ENCODE assay signal across 8 cellular contexts in genomic region chr1:161175771-161176453, GRCh38. TPM values are rescaled to one million over a fixed set of nuclear protein-coding genes. Genes with fewer than 3 reads are reported as not detected.
DNase-seq lines count a peak whose midpoint lies in the region; ATAC-seq and TF ChIP-seq lines count a peak whose summit lies in the region.

No MANE protein-coding gene starts in this region.

- peaks cover 17% of the 10 kb centered on the region for H3K36me3 ChIP-seq in GM23338 (ENCODE audit: insufficient read depth)
- H3K36me3 ChIP-seq in smooth muscle cell (ENCODE audit: low read depth): no peaks in the 10 kb centered on the region

- H3K4me3 ChIP-seq in GM23338 (peak overlapping the region; percentile 99), WI38 (ENCODE audit: low read depth, low read length) (peak overlapping the region; percentile 88; the same call in 1 of the 2 replicates), smooth muscle cell (peak overlapping the region; percentile 90)

- H4K20me1 ChIP-seq in GM23338 (replicated peaks; ENCODE audit: insufficient read depth) (peaks cover 6% of the 10 kb centered on the region; the same call in 1 of the 2 replicates), smooth muscle cell (ENCODE audit: low read depth) (no peaks in the 10 kb centered on the region)

- peaks cover 8% of the 10 kb centered on the region for H3K79me2 ChIP-seq in GM23338 (replicated peaks; ENCODE audit: insufficient read depth)
- H3K79me2 ChIP-seq in smooth muscle cell (ENCODE audit: low read depth): peaks cover 10% of the 10 kb centered on the region

- H3K4me1 Mint-ChIP-seq in GM23338: peaks cover 15% of the 10 kb centered on the region

- WGBS in smooth muscle cell (ENCODE audit: low lambda C conversion rate): 95% methylated on average over 10 of the region's 10 CpGs

- no peak overlapping the region for H3K27ac Mint-ChIP-seq in GM23338

- peak overlapping the region; percentile 98 for H3K4me3 Mint-ChIP-seq in GM23338

- H3K4me2 ChIP-seq in GM23338 (peak overlapping the region; percentile 100), smooth muscle cell (peak overlapping the region; percentile 99)

- no peak overlapping the region for H3K27ac ChIP-seq in GM23338 (ENCODE audit: low read depth)
- H3K27ac ChIP-seq in smooth muscle cell (ENCODE audit: low read depth): no peak overlapping the region

- no peaks in the 10 kb centered on the region for H3K9me3 ChIP-seq in smooth muscle cell (replicated peaks; ENCODE audit: low read depth)

- H3F3A ChIP-seq in GM23338 (replicated peaks; ENCODE audit: low read depth) (0 out of 2 replicates have a peak, but pooled peaks cover 2% of the 10 kb centered on the region), smooth muscle cell (ENCODE audit: low read depth) (no peaks in the 10 kb centered on the region)

- peaks cover 4% of the 10 kb centered on the region for H3K27me3 Mint-ChIP-seq in GM23338 (ENCODE audit: insufficient read depth, low read depth, poor library complexity)

- no peaks in the 10 kb centered on the region for H3K9me3 Mint-ChIP-seq in GM23338

- H3K9ac ChIP-seq in smooth muscle cell (ENCODE audit: low read depth): no peak overlapping the region

- H3K4me1 ChIP-seq in GM23338 (ENCODE audit: insufficient read depth) (peaks cover 15% of the 10 kb centered on the region; the same call in 1 of the 2 replicates), smooth muscle cell (ENCODE audit: low read depth) (peaks cover 7% of the 10 kb centered on the region)

- no peak overlapping the region for H2AFZ ChIP-seq in GM23338
- no peak overlapping the region for H2AFZ ChIP-seq in smooth muscle cell (ENCODE audit: low read depth)

- TF ChIP-seq CTCF in GM23338 (conservative IDR thresholded peaks at IDR 0.05; ENCODE audit: low read depth in 2 of 2): no peak
- no peak for TF ChIP-seq CTCF in WI38 (IDR thresholded peaks at IDR 0.05; ENCODE audit: low read depth, low read length)
- TF ChIP-seq CTCF in smooth muscle cell (IDR thresholded peaks at IDR 0.05; ENCODE audit: borderline replicate concordance, insufficient read depth, poor library complexity, severe bottlenecking): no peak
- TF ChIP-seq CTCF in GM20000 (IDR thresholded peaks at IDR 0.05; ENCODE audit: extremely low read depth, missing control alignments): no peak

- no peak for ATAC-seq in GM23338
- no peak for ATAC-seq in GM18909 (IDR thresholded peaks at IDR 0.05; ENCODE audit: poor library complexity, unreplicated experiment)
- no peak for ATAC-seq in HG03439 (IDR thresholded peaks at IDR 0.05; ENCODE audit: unreplicated experiment)

- H3K27me3 ChIP-seq in GM23338 (ENCODE audit: insufficient read depth) (no peaks in the 10 kb centered on the region), smooth muscle cell (ENCODE audit: low read depth) (no peaks in the 10 kb centered on the region)

- no peaks in the 10 kb centered on the region for H3K9me2 ChIP-seq in GM23338 (ENCODE audit: insufficient read depth)

- no peak for DNase-seq in GM23338 (ENCODE audit: low spot score)
- DNase-seq in germinal center (ENCODE audit: low spot score): peak; percentile 66
- no peak for DNase-seq in smooth muscle cell (lab: John Stamatoyannopoulos, UW; ENCODE audit: unreplicated experiment)
- DNase-seq in superior temporal gyrus (ENCODE audit: extremely low spot score): no peak
- DNase-seq in GM20000 (ENCODE audit: low spot score): no peak

- peaks cover 46% of the 10 kb centered on the region for H3K36me3 Mint-ChIP-seq in GM23338 (ENCODE audit: low read depth)

TF ChIP-seq in GM23338, 12 proteins besides CTCF, POLR2A, EP300 and RAD21 (continues in another document):
- no peak for TF ChIP-seq EZH2 (IDR thresholded peaks at IDR 0.05; ENCODE audit: low read depth, unreplicated experiment)
- TF ChIP-seq EZH2phosphoT487 (IDR thresholded peaks at IDR 0.05; ENCODE audit: unreplicated experiment): no peak
- TF ChIP-seq JUNB (IDR thresholded peaks at IDR 0.05; ENCODE audit: unreplicated experiment): no peak
- no peak for TF ChIP-seq REST (IDR thresholded peaks at IDR 0.05; ENCODE audit: unreplicated experiment)
- TF ChIP-seq CREB1 (CRISPR knock-in tag; IDR thresholded peaks at IDR 0.05; ENCODE audit: low read depth): no peak

RNA-seq across cellular contexts. Expression of gene B4GALT3, which starts 1.4 kb away (rescaled TPM):
- 32.4 and 35.8 TPM in 2 replicates for total RNA-seq in GM23338 (2014; rRNA removed; shearing (Covaris generic))
- polyA plus RNA-seq in GM23338 (2016; fragmentation: Nextera tagmentation; extraction: Ambion mirVana) (23.3 and 24.2 TPM in 2 replicates), smooth muscle cell (44.9 and 47.0 TPM in 2 replicates)
- 21.4 and 21.9 TPM in 2 replicates for total RNA-seq in smooth muscle cell

RNA-seq across cellular contexts. Expression of gene PPOX, which starts 9.7 kb away (rescaled TPM):
- 24.7 and 26.5 TPM in 2 replicates for total RNA-seq in GM23338 (2014; rRNA removed; shearing (Covaris generic))
- polyA plus RNA-seq in GM23338 (2016; fragmentation: Nextera tagmentation; extraction: Ambion mirVana) (39.6 and 46.2 TPM in 2 replicates), smooth muscle cell (23.8 and 31.6 TPM in 2 replicates)
- total RNA-seq in smooth muscle cell: 14.2 and 16.5 TPM in 2 replicates

RNA-seq across cellular contexts. Expression of gene USP21, which starts 16.6 kb away (rescaled TPM):
- 17.0 and 25.6 TPM in 2 replicates for total RNA-seq in GM23338 (2014; rRNA removed; shearing (Covaris generic))
- 17.9 and 20.0 TPM in 2 replicates for polyA plus RNA-seq in GM23338 (2016; fragmentation: Nextera tagmentation; extraction: Ambion mirVana)
- 6.9 and 10.7 TPM in 2 replicates for total RNA-seq in smooth muscle cell
- polyA plus RNA-seq in smooth muscle cell: 25.4 and 30.8 TPM in 2 replicates

RNA-seq across cellular contexts. Expression of gene UFC1, which starts 22.1 kb away (rescaled TPM):
- total RNA-seq in GM23338 (2014; rRNA removed; shearing (Covaris generic)): 41.4 and 57.5 TPM in 2 replicates
- 74.5 and 77.0 TPM in 2 replicates for polyA plus RNA-seq in GM23338 (2016; fragmentation: Nextera tagmentation; extraction: Ambion mirVana)
- total RNA-seq in smooth muscle cell: 57.1 and 58.2 TPM in 2 replicates
- 81.5 and 94.5 TPM in 2 replicates for polyA plus RNA-seq in smooth muscle cell

RNA-seq across cellular contexts. Expression of gene ADAMTS4, which starts 22.9 kb away (rescaled TPM):
- 4.7 and 5.2 TPM in 2 replicates for total RNA-seq in GM23338 (2014; rRNA removed; shearing (Covaris generic))
- 1.3 and 1.7 TPM in 2 replicates for polyA plus RNA-seq in GM23338 (2016; fragmentation: Nextera tagmentation; extraction: Ambion mirVana)
- total RNA-seq in smooth muscle cell: 11.5 and 17.1 TPM in 2 replicates
- 17.7 and 28.3 TPM in 2 replicates for polyA plus RNA-seq in smooth muscle cell
